Comparison of ENCODE assay signal across 1 cellular context in the genomic region with DNA sequence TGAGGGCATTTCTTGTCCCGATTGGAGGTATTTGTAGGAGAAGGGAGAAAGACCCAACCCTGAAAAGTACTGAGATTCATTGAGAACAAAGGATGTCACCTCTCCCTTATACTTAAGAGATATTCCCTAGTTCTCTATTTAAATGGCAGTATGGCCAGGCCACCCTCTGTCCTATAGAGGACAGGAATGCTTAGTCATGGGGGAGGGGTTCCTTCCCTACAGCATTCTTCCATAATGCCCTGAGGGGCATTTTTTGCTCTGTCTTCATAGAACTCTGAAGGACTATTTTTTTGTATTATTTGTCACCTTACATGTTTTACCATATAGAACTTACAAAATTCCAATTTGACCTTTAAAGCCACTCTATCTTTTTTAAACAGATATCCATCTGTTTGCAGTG.
TF ChIP-seq lines count a peak whose summit lies in the region.

No MANE protein-coding gene starts in this region.

TF ChIP-seq in H1, 55 proteins besides CTCF, POLR2A, EP300 and RAD21 (continued from another document):
- TF ChIP-seq, protein P1, sequence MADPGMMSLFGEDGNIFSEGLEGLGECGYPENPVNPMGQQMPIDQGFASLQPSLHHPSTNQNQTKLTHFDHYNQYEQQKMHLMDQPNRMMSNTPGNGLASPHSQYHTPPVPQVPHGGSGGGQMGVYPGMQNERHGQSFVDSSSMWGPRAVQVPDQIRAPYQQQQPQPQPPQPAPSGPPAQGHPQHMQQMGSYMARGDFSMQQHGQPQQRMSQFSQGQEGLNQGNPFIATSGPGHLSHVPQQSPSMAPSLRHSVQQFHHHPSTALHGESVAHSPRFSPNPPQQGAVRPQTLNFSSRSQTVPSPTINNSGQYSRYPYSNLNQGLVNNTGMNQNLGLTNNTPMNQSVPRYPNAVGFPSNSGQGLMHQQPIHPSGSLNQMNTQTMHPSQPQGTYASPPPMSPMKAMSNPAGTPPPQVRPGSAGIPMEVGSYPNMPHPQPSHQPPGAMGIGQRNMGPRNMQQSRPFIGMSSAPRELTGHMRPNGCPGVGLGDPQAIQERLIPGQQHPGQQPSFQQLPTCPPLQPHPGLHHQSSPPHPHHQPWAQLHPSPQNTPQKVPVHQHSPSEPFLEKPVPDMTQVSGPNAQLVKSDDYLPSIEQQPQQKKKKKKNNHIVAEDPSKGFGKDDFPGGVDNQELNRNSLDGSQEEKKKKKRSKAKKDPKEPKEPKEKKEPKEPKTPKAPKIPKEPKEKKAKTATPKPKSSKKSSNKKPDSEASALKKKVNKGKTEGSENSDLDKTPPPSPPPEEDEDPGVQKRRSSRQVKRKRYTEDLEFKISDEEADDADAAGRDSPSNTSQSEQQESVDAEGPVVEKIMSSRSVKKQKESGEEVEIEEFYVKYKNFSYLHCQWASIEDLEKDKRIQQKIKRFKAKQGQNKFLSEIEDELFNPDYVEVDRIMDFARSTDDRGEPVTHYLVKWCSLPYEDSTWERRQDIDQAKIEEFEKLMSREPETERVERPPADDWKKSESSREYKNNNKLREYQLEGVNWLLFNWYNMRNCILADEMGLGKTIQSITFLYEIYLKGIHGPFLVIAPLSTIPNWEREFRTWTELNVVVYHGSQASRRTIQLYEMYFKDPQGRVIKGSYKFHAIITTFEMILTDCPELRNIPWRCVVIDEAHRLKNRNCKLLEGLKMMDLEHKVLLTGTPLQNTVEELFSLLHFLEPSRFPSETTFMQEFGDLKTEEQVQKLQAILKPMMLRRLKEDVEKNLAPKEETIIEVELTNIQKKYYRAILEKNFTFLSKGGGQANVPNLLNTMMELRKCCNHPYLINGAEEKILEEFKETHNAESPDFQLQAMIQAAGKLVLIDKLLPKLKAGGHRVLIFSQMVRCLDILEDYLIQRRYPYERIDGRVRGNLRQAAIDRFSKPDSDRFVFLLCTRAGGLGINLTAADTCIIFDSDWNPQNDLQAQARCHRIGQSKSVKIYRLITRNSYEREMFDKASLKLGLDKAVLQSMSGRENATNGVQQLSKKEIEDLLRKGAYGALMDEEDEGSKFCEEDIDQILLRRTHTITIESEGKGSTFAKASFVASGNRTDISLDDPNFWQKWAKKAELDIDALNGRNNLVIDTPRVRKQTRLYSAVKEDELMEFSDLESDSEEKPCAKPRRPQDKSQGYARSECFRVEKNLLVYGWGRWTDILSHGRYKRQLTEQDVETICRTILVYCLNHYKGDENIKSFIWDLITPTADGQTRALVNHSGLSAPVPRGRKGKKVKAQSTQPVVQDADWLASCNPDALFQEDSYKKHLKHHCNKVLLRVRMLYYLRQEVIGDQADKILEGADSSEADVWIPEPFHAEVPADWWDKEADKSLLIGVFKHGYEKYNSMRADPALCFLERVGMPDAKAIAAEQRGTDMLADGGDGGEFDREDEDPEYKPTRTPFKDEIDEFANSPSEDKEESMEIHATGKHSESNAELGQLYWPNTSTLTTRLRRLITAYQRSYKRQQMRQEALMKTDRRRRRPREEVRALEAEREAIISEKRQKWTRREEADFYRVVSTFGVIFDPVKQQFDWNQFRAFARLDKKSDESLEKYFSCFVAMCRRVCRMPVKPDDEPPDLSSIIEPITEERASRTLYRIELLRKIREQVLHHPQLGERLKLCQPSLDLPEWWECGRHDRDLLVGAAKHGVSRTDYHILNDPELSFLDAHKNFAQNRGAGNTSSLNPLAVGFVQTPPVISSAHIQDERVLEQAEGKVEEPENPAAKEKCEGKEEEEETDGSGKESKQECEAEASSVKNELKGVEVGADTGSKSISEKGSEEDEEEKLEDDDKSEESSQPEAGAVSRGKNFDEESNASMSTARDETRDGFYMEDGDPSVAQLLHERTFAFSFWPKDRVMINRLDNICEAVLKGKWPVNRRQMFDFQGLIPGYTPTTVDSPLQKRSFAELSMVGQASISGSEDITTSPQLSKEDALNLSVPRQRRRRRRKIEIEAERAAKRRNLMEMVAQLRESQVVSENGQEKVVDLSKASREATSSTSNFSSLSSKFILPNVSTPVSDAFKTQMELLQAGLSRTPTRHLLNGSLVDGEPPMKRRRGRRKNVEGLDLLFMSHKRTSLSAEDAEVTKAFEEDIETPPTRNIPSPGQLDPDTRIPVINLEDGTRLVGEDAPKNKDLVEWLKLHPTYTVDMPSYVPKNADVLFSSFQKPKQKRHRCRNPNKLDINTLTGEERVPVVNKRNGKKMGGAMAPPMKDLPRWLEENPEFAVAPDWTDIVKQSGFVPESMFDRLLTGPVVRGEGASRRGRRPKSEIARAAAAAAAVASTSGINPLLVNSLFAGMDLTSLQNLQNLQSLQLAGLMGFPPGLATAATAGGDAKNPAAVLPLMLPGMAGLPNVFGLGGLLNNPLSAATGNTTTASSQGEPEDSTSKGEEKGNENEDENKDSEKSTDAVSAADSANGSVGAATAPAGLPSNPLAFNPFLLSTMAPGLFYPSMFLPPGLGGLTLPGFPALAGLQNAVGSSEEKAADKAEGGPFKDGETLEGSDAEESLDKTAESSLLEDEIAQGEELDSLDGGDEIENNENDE (IDR thresholded peaks at IDR 0.05; ENCODE audit: insufficient replicate concordance, low read length), result no peak
- TF ChIP-seq BACH1 (IDR thresholded peaks at IDR 0.05; ENCODE audit: low read length) (peak; percentile 62; the same call in 1 of the 2 replicates), TAF1 (IDR thresholded peaks at IDR 0.05; ENCODE audit: low read depth, low read length) (no peak), SP4 (IDR thresholded peaks at IDR 0.05; ENCODE audit: low read length) (no peak), MAFK (IDR thresholded peaks at IDR 0.05; ENCODE audit: low read depth, low read length) (peak; percentile 77)
- TF ChIP-seq, protein P2, sequence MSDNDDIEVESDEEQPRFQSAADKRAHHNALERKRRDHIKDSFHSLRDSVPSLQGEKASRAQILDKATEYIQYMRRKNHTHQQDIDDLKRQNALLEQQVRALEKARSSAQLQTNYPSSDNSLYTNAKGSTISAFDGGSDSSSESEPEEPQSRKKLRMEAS (IDR thresholded peaks at IDR 0.05), result no peak
